ENCODE assay signal across 7 cellular contexts in genomic region chr12:15227004-15227679, GRCh38. TPM values are rescaled to one million over a fixed set of nuclear protein-coding genes. Genes with fewer than 3 reads are reported as not detected.
A peak's percentile ranks its signal among the peaks of the same experiment; 100 is the strongest.
DNase-seq lines count a peak whose midpoint lies in the region; ATAC-seq and TF ChIP-seq lines count a peak whose summit lies in the region.

No MANE protein-coding gene starts in this region.

- H3K27ac ChIP-seq in liver (ENCODE audit: low read depth in 1 of 2, low read length in 2 of 2) (no peak overlapping the region), vagina (no peak overlapping the region)

- TF ChIP-seq RAD21 in liver (IDR thresholded peaks at IDR 0.05), result peak; percentile 70 to 77

- intact Hi-C loops in vagina (cut with DNase I), result no loop called here

- WGBS in liver, result 7% methylated on average over 5 of the region's 5 CpGs

- H3K4me1 ChIP-seq in liver (ENCODE audit: control insufficient read depth in 4 of 4, insufficient read depth in 4 of 4, low read length in 3 of 4) (no peaks in the 10 kb centered on the region), vagina (peaks cover under 1% of the 10 kb centered on the region)

- peaks cover 0 to 5% (median 2%) of the 10 kb centered on the region in 4 donors for H3K27me3 ChIP-seq in liver (ENCODE audit: control insufficient read depth in 4 of 4, insufficient read depth in 4 of 4, low read length in 3 of 4)
- no peaks in the 10 kb centered on the region for H3K27me3 ChIP-seq in vagina

- H3K9me3 ChIP-seq in liver (ENCODE audit: control insufficient read depth in 4 of 4, low read length in 3 of 4) (no peaks in the 10 kb centered on the region), vagina (no peaks in the 10 kb centered on the region)

- no peaks in the 10 kb centered on the region for H3K36me3 ChIP-seq in liver (ENCODE audit: control insufficient read depth in 4 of 4, insufficient read depth in 3 of 4, low read depth in 1 of 4, low read length in 3 of 4)
- H3K36me3 ChIP-seq in vagina, result no peaks in the 10 kb centered on the region

- no peak overlapping the region for H3K9ac ChIP-seq in liver (ENCODE audit: low read depth in 1 of 2, low read length in 2 of 2)

- no peak for TF ChIP-seq POLR2A in vagina (IDR thresholded peaks at IDR 0.05)

- peak; percentile 59 for ATAC-seq in GM21576 (IDR thresholded peaks at IDR 0.05; ENCODE audit: unreplicated experiment)

- TF ChIP-seq CTCF in liver (IDR thresholded peaks at IDR 0.05; ENCODE audit: low read depth, low read length, missing input control) (peak; percentile 56), vagina (IDR thresholded peaks at IDR 0.05) (peak; percentile 25 to 53 (median 48))

- DNase-seq in DMS53 treated with DMSO at 0.1 percent for 48 hours (lab: John Stamatoyannopoulos, UW; ENCODE audit: unreplicated experiment) (peak; percentile 95), NCI-H460 (ENCODE audit: extremely low read depth, low read depth) (peak; percentile 27), cerebellar cortex (ENCODE audit: low spot score) (peak; percentile 22), vagina (ENCODE audit: extremely low spot score in 2 of 2) (no peak), NCI-H128 (lab: John Stamatoyannopoulos, UW; ENCODE audit: unreplicated experiment) (no peak)

- H3K4me3 ChIP-seq in liver (ENCODE audit: low read depth in 1 of 3, low read length in 3 of 3) (no peak overlapping the region), vagina (no peak overlapping the region)

TF ChIP-seq in liver, 16 proteins besides CTCF, POLR2A, EP300 and RAD21:
- TF ChIP-seq HNF4G (IDR thresholded peaks at IDR 0.05) (no peak), JUND (IDR thresholded peaks at IDR 0.05) (no peak), HNF4A (conservative IDR thresholded peaks at IDR 0.05) (no peak)
- TF ChIP-seq, protein P1, sequence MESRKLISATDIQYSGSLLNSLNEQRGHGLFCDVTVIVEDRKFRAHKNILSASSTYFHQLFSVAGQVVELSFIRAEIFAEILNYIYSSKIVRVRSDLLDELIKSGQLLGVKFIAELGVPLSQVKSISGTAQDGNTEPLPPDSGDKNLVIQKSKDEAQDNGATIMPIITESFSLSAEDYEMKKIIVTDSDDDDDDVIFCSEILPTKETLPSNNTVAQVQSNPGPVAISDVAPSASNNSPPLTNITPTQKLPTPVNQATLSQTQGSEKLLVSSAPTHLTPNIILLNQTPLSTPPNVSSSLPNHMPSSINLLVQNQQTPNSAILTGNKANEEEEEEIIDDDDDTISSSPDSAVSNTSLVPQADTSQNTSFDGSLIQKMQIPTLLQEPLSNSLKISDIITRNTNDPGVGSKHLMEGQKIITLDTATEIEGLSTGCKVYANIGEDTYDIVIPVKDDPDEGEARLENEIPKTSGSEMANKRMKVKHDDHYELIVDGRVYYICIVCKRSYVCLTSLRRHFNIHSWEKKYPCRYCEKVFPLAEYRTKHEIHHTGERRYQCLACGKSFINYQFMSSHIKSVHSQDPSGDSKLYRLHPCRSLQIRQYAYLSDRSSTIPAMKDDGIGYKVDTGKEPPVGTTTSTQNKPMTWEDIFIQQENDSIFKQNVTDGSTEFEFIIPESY (IDR thresholded peaks at IDR 0.05), result no peak
- TF ChIP-seq, protein P2, sequence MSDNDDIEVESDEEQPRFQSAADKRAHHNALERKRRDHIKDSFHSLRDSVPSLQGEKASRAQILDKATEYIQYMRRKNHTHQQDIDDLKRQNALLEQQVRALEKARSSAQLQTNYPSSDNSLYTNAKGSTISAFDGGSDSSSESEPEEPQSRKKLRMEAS (IDR thresholded peaks at IDR 0.05), result no peak

RNA-seq across cellular contexts. Expression of gene RERG, which starts 5.9 kb away (rescaled TPM):
- not detected in 2 replicates for total RNA-seq in NCI-H460 (2014; rRNA removed; shearing (Covaris generic))
- polyA plus RNA-seq in NCI-H460 (2014; cell fraction: nucleus; rRNA removed), result not detected in 2 replicates
- total RNA-seq in liver (1 to 10 TPM; 1.0 to 1.4 TPM), vagina (31.9 TPM)
- polyA plus RNA-seq in liver, result 1 to 10 TPM; 1.0 to 1.2 TPM

Comparison
In these comparisons a context has a peak if more than half of its experiments do, and no peak if none do; other contexts are left out.
1. DNase-seq: peak in DMS53 treated with DMSO at 0.1 percent for 48 hours (single experiment), NCI-H460 (single experiment) and cerebellar cortex (single experiment); none in vagina (0 of 2) and NCI-H128 (single experiment).
2. RNA of gene RERG, which starts 5.9 kb away (total RNA-seq): 31.9 TPM in vagina (single experiment); 1.0 to 1.4 TPM in liver and not detected in NCI-H460; every median in the first group is over 10 times any median in the second.